In the genomic region with DNA sequence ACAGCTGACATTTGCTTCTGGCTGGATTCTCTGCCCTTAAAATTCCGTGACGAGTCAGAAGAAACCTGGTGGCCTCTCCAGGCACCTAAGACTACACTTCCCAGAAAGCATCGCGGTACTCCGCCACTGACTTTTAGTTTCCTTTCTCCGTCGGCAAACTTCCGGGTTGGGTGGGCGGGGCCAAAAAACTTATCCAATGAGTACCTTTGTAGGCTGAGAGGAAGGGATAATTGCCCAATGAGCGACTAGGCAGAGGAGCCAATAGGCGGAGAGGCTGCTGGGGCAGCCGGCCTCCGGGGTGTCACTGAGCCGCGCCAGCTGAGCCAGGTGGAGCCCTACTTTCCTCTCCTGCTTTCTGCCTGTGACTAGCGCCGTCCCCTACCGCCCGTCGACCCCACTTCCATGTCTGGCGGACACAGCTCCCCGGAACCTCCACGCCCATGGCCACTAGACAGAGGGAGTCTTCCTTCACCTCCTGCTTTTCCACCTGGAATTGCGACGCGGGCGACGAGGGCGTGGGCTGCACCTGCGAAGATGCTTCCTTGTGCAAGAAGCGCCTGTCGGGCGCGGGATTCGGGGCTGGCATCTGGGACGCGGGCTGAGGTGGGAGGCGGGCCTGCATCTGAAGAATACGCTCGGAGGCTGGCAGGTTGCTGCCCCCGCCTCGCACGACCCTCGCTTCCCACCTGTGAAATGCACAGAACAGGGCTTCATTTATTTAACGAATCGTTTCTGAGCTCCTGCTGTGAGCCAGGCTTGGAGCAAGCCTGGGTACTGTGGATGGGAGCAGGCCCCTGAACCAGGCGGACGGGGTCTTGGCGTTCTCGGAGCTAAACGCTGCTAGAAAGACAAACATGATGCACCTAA, we compare ENCODE assay signal across 1 cellular context.
TF ChIP-seq lines count a peak whose summit lies in the region.

No MANE protein-coding gene starts in this region.

TF ChIP-seq in K562, 482 proteins besides CTCF, POLR2A, EP300 and RAD21 (continued from another document and continues in another):
- no peak for TF ChIP-seq ZNF644 (tag; IDR thresholded peaks at IDR 0.05; ENCODE audit: low read depth)
- peak; percentile 91 for TF ChIP-seq MBD2 (IDR thresholded peaks at IDR 0.05; ENCODE audit: borderline replicate concordance, low read depth)
- TF ChIP-seq, protein P1, sequence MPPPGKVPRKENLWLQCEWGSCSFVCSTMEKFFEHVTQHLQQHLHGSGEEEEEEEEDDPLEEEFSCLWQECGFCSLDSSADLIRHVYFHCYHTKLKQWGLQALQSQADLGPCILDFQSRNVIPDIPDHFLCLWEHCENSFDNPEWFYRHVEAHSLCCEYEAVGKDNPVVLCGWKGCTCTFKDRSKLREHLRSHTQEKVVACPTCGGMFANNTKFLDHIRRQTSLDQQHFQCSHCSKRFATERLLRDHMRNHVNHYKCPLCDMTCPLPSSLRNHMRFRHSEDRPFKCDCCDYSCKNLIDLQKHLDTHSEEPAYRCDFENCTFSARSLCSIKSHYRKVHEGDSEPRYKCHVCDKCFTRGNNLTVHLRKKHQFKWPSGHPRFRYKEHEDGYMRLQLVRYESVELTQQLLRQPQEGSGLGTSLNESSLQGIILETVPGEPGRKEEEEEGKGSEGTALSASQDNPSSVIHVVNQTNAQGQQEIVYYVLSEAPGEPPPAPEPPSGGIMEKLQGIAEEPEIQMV (tag; conservative IDR thresholded peaks at IDR 0.05; ENCODE audit: low read depth) = no peak
- TF ChIP-seq EWSR1 (IDR thresholded peaks at IDR 0.05; ENCODE audit: borderline replicate concordance, low read depth, partially characterized antibody) = no peak
- no peak for TF ChIP-seq ZBED1 (IDR thresholded peaks at IDR 0.05)
- TF ChIP-seq, protein P2, sequence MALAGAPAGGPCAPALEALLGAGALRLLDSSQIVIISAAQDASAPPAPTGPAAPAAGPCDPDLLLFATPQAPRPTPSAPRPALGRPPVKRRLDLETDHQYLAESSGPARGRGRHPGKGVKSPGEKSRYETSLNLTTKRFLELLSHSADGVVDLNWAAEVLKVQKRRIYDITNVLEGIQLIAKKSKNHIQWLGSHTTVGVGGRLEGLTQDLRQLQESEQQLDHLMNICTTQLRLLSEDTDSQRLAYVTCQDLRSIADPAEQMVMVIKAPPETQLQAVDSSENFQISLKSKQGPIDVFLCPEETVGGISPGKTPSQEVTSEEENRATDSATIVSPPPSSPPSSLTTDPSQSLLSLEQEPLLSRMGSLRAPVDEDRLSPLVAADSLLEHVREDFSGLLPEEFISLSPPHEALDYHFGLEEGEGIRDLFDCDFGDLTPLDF (CRISPR knock-in tag; IDR thresholded peaks at IDR 0.05) = no peak
- TF ChIP-seq NCOR1 (IDR thresholded peaks at IDR 0.05) = no peak
- TF ChIP-seq PHF21A (IDR thresholded peaks at IDR 0.05; ENCODE audit: borderline replicate concordance, low read depth) = no peak
- no peak for TF ChIP-seq MEF2A (IDR thresholded peaks at IDR 0.05; ENCODE audit: control insufficient read depth, low read depth, low read length)
- TF ChIP-seq TGIF2 (CRISPR knock-in tag; IDR thresholded peaks at IDR 0.05) = no peak
- TF ChIP-seq, protein P3, sequence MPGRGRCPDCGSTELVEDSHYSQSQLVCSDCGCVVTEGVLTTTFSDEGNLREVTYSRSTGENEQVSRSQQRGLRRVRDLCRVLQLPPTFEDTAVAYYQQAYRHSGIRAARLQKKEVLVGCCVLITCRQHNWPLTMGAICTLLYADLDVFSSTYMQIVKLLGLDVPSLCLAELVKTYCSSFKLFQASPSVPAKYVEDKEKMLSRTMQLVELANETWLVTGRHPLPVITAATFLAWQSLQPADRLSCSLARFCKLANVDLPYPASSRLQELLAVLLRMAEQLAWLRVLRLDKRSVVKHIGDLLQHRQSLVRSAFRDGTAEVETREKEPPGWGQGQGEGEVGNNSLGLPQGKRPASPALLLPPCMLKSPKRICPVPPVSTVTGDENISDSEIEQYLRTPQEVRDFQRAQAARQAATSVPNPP (IDR thresholded peaks at IDR 0.05; ENCODE audit: borderline replicate concordance, insufficient read depth, insufficient read length) = no peak
- no peak for TF ChIP-seq BCL6 (CRISPR knock-in tag; IDR thresholded peaks at IDR 0.05)
- no peak for TF ChIP-seq ZNF24 (IDR thresholded peaks at IDR 0.05)
- no peak for TF ChIP-seq SMAD3 (CRISPR knock-in tag; conservative IDR thresholded peaks at IDR 0.05)
- TF ChIP-seq BACH1 (tag; IDR thresholded peaks at IDR 0.05) = no peak
- TF ChIP-seq, protein P4, sequence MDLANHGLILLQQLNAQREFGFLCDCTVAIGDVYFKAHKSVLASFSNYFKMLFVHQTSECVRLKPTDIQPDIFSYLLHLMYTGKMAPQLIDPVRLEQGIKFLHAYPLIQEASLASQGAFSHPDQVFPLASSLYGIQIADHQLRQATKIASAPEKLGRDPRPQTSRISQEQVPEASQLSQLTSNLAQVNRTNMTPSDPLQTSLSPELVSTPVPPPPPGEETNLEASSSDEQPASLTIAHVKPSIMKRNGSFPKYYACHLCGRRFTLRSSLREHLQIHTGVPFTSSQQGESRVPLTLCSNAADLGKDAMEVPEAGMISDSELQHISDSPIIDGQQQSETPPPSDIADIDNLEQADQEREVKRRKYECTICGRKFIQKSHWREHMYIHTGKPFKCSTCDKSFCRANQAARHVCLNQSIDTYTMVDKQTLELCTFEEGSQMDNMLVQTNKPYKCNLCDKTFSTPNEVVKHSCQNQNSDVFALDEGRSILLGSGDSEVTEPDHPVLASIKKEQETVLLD (IDR thresholded peaks at IDR 0.05) = no peak
- no peak for TF ChIP-seq WHSC1 (IDR thresholded peaks at IDR 0.05; ENCODE audit: low read length)
- TF ChIP-seq, protein P5, sequence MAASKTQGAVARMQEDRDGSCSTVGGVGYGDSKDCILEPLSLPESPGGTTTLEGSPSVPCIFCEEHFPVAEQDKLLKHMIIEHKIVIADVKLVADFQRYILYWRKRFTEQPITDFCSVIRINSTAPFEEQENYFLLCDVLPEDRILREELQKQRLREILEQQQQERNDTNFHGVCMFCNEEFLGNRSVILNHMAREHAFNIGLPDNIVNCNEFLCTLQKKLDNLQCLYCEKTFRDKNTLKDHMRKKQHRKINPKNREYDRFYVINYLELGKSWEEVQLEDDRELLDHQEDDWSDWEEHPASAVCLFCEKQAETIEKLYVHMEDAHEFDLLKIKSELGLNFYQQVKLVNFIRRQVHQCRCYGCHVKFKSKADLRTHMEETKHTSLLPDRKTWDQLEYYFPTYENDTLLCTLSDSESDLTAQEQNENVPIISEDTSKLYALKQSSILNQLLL (CRISPR knock-in tag; IDR thresholded peaks at IDR 0.05; ENCODE audit: borderline replicate concordance) = no peak
- no peak for TF ChIP-seq ZNF79 (CRISPR knock-in tag; IDR thresholded peaks at IDR 0.05; ENCODE audit: low read depth)
- TF ChIP-seq ZNF551 (CRISPR knock-in tag; IDR thresholded peaks at IDR 0.05) = no peak
- no peak for TF ChIP-seq HDAC3 (IDR thresholded peaks at IDR 0.05; ENCODE audit: borderline replicate concordance, partially characterized antibody)
- TF ChIP-seq, protein P6, sequence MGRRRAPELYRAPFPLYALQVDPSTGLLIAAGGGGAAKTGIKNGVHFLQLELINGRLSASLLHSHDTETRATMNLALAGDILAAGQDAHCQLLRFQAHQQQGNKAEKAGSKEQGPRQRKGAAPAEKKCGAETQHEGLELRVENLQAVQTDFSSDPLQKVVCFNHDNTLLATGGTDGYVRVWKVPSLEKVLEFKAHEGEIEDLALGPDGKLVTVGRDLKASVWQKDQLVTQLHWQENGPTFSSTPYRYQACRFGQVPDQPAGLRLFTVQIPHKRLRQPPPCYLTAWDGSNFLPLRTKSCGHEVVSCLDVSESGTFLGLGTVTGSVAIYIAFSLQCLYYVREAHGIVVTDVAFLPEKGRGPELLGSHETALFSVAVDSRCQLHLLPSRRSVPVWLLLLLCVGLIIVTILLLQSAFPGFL (CRISPR knock-in tag; IDR thresholded peaks at IDR 0.05) = no peak
- no peak for TF ChIP-seq ZNF174 (CRISPR knock-in tag; IDR thresholded peaks at IDR 0.05)
- TF ChIP-seq, protein P7, sequence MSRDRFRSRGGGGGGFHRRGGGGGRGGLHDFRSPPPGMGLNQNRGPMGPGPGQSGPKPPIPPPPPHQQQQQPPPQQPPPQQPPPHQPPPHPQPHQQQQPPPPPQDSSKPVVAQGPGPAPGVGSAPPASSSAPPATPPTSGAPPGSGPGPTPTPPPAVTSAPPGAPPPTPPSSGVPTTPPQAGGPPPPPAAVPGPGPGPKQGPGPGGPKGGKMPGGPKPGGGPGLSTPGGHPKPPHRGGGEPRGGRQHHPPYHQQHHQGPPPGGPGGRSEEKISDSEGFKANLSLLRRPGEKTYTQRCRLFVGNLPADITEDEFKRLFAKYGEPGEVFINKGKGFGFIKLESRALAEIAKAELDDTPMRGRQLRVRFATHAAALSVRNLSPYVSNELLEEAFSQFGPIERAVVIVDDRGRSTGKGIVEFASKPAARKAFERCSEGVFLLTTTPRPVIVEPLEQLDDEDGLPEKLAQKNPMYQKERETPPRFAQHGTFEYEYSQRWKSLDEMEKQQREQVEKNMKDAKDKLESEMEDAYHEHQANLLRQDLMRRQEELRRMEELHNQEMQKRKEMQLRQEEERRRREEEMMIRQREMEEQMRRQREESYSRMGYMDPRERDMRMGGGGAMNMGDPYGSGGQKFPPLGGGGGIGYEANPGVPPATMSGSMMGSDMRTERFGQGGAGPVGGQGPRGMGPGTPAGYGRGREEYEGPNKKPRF (IDR thresholded peaks at IDR 0.05; ENCODE audit: low read depth, low read length) = no peak
- TF ChIP-seq, protein P8, sequence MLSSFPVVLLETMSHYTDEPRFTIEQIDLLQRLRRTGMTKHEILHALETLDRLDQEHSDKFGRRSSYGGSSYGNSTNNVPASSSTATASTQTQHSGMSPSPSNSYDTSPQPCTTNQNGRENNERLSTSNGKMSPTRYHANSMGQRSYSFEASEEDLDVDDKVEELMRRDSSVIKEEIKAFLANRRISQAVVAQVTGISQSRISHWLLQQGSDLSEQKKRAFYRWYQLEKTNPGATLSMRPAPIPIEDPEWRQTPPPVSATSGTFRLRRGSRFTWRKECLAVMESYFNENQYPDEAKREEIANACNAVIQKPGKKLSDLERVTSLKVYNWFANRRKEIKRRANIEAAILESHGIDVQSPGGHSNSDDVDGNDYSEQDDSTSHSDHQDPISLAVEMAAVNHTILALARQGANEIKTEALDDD (IDR thresholded peaks at IDR 0.05) = no peak
- TF ChIP-seq HNRNPL (IDR thresholded peaks at IDR 0.05; ENCODE audit: low read depth, low read length) = no peak
- TF ChIP-seq HNRNPLL (IDR thresholded peaks at IDR 0.05; ENCODE audit: low read depth, low read length, poor library complexity, severe bottlenecking) = no peak
- no peak for TF ChIP-seq SNRNP70 (optimal IDR thresholded peaks at IDR 0.05; ENCODE audit: low read depth, low read length)
- peak; percentile 61 for TF ChIP-seq DACH1 (IDR thresholded peaks at IDR 0.05; ENCODE audit: partially characterized antibody)
- TF ChIP-seq, protein P9, sequence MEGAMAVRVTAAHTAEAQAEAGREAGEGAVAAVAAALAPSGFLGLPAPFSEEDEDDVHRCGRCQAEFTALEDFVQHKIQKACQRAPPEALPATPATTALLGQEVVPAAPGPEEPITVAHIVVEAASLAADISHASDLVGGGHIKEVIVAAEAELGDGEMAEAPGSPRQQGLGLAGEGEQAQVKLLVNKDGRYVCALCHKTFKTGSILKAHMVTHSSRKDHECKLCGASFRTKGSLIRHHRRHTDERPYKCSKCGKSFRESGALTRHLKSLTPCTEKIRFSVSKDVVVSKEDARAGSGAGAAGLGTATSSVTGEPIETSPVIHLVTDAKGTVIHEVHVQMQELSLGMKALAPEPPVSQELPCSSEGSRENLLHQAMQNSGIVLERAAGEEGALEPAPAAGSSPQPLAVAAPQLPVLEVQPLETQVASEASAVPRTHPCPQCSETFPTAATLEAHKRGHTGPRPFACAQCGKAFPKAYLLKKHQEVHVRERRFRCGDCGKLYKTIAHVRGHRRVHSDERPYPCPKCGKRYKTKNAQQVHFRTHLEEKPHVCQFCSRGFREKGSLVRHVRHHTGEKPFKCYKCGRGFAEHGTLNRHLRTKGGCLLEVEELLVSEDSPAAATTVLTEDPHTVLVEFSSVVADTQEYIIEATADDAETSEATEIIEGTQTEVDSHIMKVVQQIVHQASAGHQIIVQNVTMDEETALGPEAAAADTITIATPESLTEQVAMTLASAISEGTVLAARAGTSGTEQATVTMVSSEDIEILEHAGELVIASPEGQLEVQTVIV (CRISPR knock-in tag; IDR thresholded peaks at IDR 0.05; ENCODE audit: borderline replicate concordance) = no peak
- no peak for TF ChIP-seq KLF13 (tag; IDR thresholded peaks at IDR 0.05; ENCODE audit: borderline replicate concordance, low read depth)
- TF ChIP-seq, protein P10, sequence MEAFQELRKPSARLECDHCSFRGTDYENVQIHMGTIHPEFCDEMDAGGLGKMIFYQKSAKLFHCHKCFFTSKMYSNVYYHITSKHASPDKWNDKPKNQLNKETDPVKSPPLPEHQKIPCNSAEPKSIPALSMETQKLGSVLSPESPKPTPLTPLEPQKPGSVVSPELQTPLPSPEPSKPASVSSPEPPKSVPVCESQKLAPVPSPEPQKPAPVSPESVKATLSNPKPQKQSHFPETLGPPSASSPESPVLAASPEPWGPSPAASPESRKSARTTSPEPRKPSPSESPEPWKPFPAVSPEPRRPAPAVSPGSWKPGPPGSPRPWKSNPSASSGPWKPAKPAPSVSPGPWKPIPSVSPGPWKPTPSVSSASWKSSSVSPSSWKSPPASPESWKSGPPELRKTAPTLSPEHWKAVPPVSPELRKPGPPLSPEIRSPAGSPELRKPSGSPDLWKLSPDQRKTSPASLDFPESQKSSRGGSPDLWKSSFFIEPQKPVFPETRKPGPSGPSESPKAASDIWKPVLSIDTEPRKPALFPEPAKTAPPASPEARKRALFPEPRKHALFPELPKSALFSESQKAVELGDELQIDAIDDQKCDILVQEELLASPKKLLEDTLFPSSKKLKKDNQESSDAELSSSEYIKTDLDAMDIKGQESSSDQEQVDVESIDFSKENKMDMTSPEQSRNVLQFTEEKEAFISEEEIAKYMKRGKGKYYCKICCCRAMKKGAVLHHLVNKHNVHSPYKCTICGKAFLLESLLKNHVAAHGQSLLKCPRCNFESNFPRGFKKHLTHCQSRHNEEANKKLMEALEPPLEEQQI (IDR thresholded peaks at IDR 0.05) = no peak
- TF ChIP-seq HDAC1 (IDR thresholded peaks at IDR 0.05) = peak in 1 of 2 experiments; percentile 91; a peak in 2 of 4 replicates
- TF ChIP-seq, protein P11, sequence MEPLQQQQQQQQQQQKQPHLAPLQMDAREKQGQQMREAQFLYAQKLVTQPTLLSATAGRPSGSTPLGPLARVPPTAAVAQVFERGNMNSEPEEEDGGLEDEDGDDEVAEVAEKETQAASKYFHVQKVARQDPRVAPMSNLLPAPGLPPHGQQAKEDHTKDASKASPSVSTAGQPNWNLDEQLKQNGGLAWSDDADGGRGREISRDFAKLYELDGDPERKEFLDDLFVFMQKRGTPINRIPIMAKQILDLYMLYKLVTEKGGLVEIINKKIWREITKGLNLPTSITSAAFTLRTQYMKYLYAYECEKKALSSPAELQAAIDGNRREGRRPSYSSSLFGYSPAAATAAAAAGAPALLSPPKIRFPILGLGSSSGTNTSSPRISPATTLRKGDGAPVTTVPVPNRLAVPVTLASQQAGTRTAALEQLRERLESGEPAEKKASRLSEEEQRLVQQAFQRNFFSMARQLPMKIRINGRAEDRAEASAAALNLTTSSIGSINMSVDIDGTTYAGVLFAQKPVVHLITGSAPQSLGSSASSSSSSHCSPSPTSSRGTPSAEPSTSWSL (CRISPR knock-in tag; IDR thresholded peaks at IDR 0.05; ENCODE audit: borderline replicate concordance) = no peak
- no peak for TF ChIP-seq POLR3G (IDR thresholded peaks at IDR 0.05; ENCODE audit: extremely low read depth, insufficient read length, insufficient replicate concordance)
- no peak for TF ChIP-seq HDGF (IDR thresholded peaks at IDR 0.05)
- no peak for TF ChIP-seq SOX6 (IDR thresholded peaks at IDR 0.05)
- peak; percentile 33 to 47; a peak in 2 of 4 replicates for TF ChIP-seq SIX5 (IDR thresholded peaks at IDR 0.05; ENCODE audit: borderline replicate concordance in 1 of 2, insufficient read depth in 1 of 2, low read depth in 1 of 2, low read length in 2 of 2)
- no peak for TF ChIP-seq SLC30A9 (CRISPR knock-in tag; IDR thresholded peaks at IDR 0.05)
